In genomic region chr10:1366811-1367425, GRCh38 we compare ENCODE assay signal across 20 cellular contexts.
"Had no signal": no experiment of that assay in that cellular context is flagged by ENCODE, and none has a peak within 500 bp of the region (broad histone marks: within the 10 kb centered on the region; RNA-seq: fewer than 3 reads in every experiment).

No MANE protein-coding gene starts in this region.

- H3K27ac ChIP-seq: cardiac muscle cell, heart left ventricle, left lung, prostate gland, spleen, thoracic aorta had no signal

- ATAC-seq: activated CD4-positive, alpha-beta T cell treated with anti-CD3 and anti-CD28 coated beads for 36 hours; activated CD8-positive, alpha-beta memory T cell treated with anti-CD3 and anti-CD28 coated beads, Interleukin-2, amount 10 ng/mL, durations not matched to agents 7 days and 5 days; activated naive CD8-positive, alpha-beta T cell treated with anti-CD3 and anti-CD28 coated beads, Interleukin-2, amount 50 U/mL, for 24 hours; heart left ventricle; left lung; natural killer cell; T-helper 17 cell had no signal

- H3K27me3 ChIP-seq: cardiac muscle cell had no signal

- DNase-seq: activated B cell treated with CpG ODN at 0.5 μM for 24 hours; activated CD4-positive, alpha-beta T cell treated with anti-CD3 and anti-CD28 coated beads for 36 hours; activated CD4-positive, alpha-beta T cell treated with anti-CD3 and anti-CD28 coated beads, Interleukin-2, amount 50 U/mL, for 48 hours; activated CD8-positive, alpha-beta memory T cell treated with anti-CD3 and anti-CD28 coated beads, Interleukin-2, amount 10 ng/mL, durations not matched to agents 7 days and 5 days; activated gamma-delta T cell; activated naive CD4-positive, alpha-beta T cell treated with anti-CD3 and anti-CD28 coated beads, Interleukin-2, amount 50 U/mL, for 16 hours; activated naive CD8-positive, alpha-beta T cell treated with anti-CD3 and anti-CD28 coated beads, Interleukin-2, amount 50 U/mL, for 24 hours; heart left ventricle; left lung; mammary epithelial cell; midbrain; natural killer cell; spleen; stimulated activated CD4-positive, alpha-beta T cell treated with anti-CD3 and anti-CD28 coated beads, Interleukin-4, amount 100 ng/mL, for 1 hour; stimulated activated naive CD4-positive, alpha-beta T cell treated with Interleukin-2 at 50 U/mL for 16 hours; SW 1271; T-helper 17 cell had no signal

- H3K36me3 ChIP-seq: cardiac muscle cell, heart left ventricle, left lung, prostate gland, spleen, thoracic aorta had no signal

- H3K4me1 ChIP-seq: heart left ventricle, left lung, prostate gland, spleen had no signal

- H3K4me3 ChIP-seq: cardiac muscle cell, heart left ventricle, left lung, prostate gland, spleen, thoracic aorta had no signal
